In the genomic region with DNA sequence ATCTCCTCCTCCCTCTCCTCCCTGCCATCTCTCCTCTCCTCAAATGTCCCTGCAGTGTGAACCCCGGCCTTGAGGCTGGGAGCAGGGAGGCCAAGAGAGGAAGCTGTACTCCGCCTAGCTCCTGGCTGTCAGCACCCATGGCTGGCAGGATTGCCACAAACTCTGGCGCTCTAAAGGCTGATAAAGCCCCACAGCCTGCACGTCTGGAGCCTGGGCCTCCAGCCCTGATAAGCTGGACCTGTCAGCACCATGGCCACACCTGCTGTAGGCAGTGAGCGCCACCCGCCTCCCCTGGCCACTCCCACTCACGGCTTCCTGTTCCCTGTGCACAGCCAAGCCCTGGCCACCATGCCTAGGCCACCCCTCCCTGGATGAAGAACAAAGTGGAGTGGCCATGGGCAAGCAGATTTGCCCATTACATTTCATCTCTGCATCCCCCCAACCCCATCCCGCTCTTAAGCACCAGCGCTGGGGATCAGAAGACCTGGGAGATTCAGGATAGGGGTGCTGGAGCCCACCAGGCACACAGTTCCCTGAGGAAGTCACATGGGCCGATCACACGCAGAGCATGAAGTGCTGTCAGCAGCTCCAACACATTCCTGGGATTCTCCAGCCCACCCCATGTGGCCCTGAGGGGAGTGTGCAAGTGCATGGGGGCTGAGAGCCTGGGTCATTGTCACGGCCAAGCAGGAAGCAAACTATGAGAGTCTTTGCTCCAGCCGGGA, we compare ENCODE assay signal across 1 cellular context.
A peak's percentile ranks its signal among the peaks of the same experiment; 100 is the strongest.
TF ChIP-seq lines count a peak whose summit lies in the region.

No MANE protein-coding gene starts in this region.

TF ChIP-seq in K562, 482 proteins besides CTCF, POLR2A, EP300 and RAD21 (continued from another document and continues in another):
- TF ChIP-seq, protein P1, sequence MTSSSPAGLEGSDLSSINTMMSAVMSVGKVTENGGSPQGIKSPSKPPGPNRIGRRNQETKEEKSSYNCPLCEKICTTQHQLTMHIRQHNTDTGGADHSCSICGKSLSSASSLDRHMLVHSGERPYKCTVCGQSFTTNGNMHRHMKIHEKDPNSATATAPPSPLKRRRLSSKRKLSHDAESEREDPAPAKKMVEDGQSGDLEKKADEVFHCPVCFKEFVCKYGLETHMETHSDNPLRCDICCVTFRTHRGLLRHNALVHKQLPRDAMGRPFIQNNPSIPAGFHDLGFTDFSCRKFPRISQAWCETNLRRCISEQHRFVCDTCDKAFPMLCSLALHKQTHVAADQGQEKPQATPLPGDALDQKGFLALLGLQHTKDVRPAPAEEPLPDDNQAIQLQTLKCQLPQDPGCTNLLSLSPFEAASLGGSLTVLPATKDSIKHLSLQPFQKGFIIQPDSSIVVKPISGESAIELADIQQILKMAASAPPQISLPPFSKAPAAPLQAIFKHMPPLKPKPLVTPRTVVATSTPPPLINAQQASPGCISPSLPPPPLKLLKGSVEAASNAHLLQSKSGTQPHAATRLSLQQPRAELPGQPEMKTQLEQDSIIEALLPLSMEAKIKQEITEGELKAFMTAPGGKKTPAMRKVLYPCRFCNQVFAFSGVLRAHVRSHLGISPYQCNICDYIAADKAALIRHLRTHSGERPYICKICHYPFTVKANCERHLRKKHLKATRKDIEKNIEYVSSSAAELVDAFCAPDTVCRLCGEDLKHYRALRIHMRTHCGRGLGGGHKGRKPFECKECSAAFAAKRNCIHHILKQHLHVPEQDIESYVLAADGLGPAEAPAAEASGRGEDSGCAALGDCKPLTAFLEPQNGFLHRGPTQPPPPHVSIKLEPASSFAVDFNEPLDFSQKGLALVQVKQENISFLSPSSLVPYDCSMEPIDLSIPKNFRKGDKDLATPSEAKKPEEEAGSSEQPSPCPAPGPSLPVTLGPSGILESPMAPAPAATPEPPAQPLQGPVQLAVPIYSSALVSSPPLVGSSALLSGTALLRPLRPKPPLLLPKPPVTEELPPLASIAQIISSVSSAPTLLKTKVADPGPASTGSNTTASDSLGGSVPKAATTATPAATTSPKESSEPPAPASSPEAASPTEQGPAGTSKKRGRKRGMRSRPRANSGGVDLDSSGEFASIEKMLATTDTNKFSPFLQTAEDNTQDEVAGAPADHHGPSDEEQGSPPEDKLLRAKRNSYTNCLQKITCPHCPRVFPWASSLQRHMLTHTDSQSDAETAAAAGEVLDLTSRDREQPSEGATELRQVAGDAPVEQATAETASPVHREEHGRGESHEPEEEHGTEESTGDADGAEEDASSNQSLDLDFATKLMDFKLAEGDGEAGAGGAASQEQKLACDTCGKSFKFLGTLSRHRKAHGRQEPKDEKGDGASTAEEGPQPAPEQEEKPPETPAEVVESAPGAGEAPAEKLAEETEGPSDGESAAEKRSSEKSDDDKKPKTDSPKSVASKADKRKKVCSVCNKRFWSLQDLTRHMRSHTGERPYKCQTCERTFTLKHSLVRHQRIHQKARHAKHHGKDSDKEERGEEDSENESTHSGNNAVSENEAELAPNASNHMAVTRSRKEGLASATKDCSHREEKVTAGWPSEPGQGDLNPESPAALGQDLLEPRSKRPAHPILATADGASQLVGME (CRISPR knock-in tag; IDR thresholded peaks at IDR 0.05) = no peak; the same call in 1 of the 2 replicates
- TF ChIP-seq ZNF384 (IDR thresholded peaks at IDR 0.05; ENCODE audit: low read depth, low read length) = no peak
- no peak for TF ChIP-seq TFAM (CRISPR knock-in tag; conservative IDR thresholded peaks at IDR 0.05)
- TF ChIP-seq SMC3 (conservative IDR thresholded peaks at IDR 0.05; ENCODE audit: insufficient read depth, low read depth, low read length) = 0 out of 2 replicates have a peak, but pooled peaks have one; percentile 3
- TF ChIP-seq, protein P2, sequence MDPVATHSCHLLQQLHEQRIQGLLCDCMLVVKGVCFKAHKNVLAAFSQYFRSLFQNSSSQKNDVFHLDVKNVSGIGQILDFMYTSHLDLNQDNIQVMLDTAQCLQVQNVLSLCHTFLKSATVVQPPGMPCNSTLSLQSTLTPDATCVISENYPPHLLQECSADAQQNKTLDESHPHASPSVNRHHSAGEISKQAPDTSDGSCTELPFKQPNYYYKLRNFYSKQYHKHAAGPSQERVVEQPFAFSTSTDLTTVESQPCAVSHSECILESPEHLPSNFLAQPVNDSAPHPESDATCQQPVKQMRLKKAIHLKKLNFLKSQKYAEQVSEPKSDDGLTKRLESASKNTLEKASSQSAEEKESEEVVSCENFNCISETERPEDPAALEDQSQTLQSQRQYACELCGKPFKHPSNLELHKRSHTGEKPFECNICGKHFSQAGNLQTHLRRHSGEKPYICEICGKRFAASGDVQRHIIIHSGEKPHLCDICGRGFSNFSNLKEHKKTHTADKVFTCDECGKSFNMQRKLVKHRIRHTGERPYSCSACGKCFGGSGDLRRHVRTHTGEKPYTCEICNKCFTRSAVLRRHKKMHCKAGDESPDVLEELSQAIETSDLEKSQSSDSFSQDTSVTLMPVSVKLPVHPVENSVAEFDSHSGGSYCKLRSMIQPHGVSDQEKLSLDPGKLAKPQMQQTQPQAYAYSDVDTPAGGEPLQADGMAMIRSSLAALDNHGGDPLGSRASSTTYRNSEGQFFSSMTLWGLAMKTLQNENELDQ (CRISPR knock-in tag; IDR thresholded peaks at IDR 0.05; ENCODE audit: borderline replicate concordance) = no peak
- no peak for TF ChIP-seq TCF7L2 (IDR thresholded peaks at IDR 0.05; ENCODE audit: low read depth, low read length)
- TF ChIP-seq PHB2 (IDR thresholded peaks at IDR 0.05; ENCODE audit: low read depth) = 0 out of 2 replicates have a peak, but pooled peaks have one; percentile 9
- TF ChIP-seq E2F3 (CRISPR knock-in tag; IDR thresholded peaks at IDR 0.05) = peak; percentile 80
- TF ChIP-seq HLTF (IDR thresholded peaks at IDR 0.05) = peak; percentile 71; the same call in 1 of the 2 replicates
- TF ChIP-seq, protein P3, sequence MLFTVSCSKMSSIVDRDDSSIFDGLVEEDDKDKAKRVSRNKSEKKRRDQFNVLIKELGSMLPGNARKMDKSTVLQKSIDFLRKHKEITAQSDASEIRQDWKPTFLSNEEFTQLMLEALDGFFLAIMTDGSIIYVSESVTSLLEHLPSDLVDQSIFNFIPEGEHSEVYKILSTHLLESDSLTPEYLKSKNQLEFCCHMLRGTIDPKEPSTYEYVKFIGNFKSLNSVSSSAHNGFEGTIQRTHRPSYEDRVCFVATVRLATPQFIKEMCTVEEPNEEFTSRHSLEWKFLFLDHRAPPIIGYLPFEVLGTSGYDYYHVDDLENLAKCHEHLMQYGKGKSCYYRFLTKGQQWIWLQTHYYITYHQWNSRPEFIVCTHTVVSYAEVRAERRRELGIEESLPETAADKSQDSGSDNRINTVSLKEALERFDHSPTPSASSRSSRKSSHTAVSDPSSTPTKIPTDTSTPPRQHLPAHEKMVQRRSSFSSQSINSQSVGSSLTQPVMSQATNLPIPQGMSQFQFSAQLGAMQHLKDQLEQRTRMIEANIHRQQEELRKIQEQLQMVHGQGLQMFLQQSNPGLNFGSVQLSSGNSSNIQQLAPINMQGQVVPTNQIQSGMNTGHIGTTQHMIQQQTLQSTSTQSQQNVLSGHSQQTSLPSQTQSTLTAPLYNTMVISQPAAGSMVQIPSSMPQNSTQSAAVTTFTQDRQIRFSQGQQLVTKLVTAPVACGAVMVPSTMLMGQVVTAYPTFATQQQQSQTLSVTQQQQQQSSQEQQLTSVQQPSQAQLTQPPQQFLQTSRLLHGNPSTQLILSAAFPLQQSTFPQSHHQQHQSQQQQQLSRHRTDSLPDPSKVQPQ (CRISPR knock-in tag; IDR thresholded peaks at IDR 0.05; ENCODE audit: borderline replicate concordance) = 0 out of 2 replicates have a peak, but pooled peaks have one; percentile 18
- TF ChIP-seq ZNF24 (IDR thresholded peaks at IDR 0.05) = peak; percentile 66; the same call in 1 of the 2 replicates
- peak; percentile 96 for TF ChIP-seq DPF2 (IDR thresholded peaks at IDR 0.05)
- TF ChIP-seq CREB1 (IDR thresholded peaks at IDR 0.05) = peak; percentile 64
- TF ChIP-seq CREB1 (CRISPR knock-in tag; IDR thresholded peaks at IDR 0.05) = peak; percentile 42; the same call in 1 of the 2 replicates
- no peak for TF ChIP-seq SP2 (IDR thresholded peaks at IDR 0.05; ENCODE audit: extremely low read depth, low read depth, low read length, poor library complexity, severe bottlenecking)
- TF ChIP-seq ZNF354B (CRISPR knock-in tag; IDR thresholded peaks at IDR 0.05) = no peak
- 0 out of 4 replicates have a peak, but pooled peaks of 1 of the 2 experiments have one; percentile 28 for TF ChIP-seq FOXK2 (conservative IDR thresholded peaks at IDR 0.05 in 1 of 2, IDR thresholded peaks at IDR 0.05 in 1 of 2; ENCODE audit: low read depth in 2 of 2)
- no peak for TF ChIP-seq YBX1 (IDR thresholded peaks at IDR 0.05)
- TF ChIP-seq ZNF431 (CRISPR knock-in tag; IDR thresholded peaks at IDR 0.05) = 0 out of 2 replicates have a peak, but pooled peaks have one; percentile 33
- TF ChIP-seq ELF1 (tag; IDR thresholded peaks at IDR 0.05) = peak; percentile 69
- TF ChIP-seq RUNX1 (IDR thresholded peaks at IDR 0.05; ENCODE audit: low read depth) = peak; percentile 84
- TF ChIP-seq ATF7 (IDR thresholded peaks at IDR 0.05) = peak; percentile 85
- TF ChIP-seq, protein P4, sequence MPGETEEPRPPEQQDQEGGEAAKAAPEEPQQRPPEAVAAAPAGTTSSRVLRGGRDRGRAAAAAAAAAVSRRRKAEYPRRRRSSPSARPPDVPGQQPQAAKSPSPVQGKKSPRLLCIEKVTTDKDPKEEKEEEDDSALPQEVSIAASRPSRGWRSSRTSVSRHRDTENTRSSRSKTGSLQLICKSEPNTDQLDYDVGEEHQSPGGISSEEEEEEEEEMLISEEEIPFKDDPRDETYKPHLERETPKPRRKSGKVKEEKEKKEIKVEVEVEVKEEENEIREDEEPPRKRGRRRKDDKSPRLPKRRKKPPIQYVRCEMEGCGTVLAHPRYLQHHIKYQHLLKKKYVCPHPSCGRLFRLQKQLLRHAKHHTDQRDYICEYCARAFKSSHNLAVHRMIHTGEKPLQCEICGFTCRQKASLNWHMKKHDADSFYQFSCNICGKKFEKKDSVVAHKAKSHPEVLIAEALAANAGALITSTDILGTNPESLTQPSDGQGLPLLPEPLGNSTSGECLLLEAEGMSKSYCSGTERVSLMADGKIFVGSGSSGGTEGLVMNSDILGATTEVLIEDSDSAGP (CRISPR knock-in tag; IDR thresholded peaks at IDR 0.05) = no peak
- no peak for TF ChIP-seq ZNF778 (CRISPR knock-in tag; IDR thresholded peaks at IDR 0.05)
- no peak for TF ChIP-seq PCBP1 (IDR thresholded peaks at IDR 0.05; ENCODE audit: low read depth, low read length, poor library complexity, severe bottlenecking)
- peak in 1 of 2 experiments; percentile 70; a peak in 1 of 4 replicates for TF ChIP-seq KDM4B (IDR thresholded peaks at IDR 0.05; ENCODE audit: borderline replicate concordance in 2 of 2, low read depth in 1 of 2)
- TF ChIP-seq, protein P5, sequence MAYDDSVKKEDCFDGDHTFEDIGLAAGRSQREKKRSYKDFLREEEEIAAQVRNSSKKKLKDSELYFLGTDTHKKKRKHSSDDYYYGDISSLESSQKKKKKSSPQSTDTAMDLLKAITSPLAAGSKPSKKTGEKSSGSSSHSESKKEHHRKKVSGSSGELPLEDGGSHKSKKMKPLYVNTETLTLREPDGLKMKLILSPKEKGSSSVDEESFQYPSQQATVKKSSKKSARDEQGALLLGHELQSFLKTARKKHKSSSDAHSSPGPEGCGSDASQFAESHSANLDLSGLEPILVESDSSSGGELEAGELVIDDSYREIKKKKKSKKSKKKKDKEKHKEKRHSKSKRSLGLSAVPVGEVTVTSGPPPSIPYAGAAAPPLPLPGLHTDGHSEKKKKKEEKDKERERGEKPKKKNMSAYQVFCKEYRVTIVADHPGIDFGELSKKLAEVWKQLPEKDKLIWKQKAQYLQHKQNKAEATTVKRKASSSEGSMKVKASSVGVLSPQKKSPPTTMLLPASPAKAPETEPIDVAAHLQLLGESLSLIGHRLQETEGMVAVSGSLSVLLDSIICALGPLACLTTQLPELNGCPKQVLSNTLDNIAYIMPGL (CRISPR knock-in tag; IDR thresholded peaks at IDR 0.05) = no peak
- peak; percentile 91 for TF ChIP-seq ZNF589 (CRISPR knock-in tag; IDR thresholded peaks at IDR 0.05; ENCODE audit: low read depth)
- TF ChIP-seq L3MBTL2 (IDR thresholded peaks at IDR 0.05) = peak; percentile 81
- TF ChIP-seq, protein P6, sequence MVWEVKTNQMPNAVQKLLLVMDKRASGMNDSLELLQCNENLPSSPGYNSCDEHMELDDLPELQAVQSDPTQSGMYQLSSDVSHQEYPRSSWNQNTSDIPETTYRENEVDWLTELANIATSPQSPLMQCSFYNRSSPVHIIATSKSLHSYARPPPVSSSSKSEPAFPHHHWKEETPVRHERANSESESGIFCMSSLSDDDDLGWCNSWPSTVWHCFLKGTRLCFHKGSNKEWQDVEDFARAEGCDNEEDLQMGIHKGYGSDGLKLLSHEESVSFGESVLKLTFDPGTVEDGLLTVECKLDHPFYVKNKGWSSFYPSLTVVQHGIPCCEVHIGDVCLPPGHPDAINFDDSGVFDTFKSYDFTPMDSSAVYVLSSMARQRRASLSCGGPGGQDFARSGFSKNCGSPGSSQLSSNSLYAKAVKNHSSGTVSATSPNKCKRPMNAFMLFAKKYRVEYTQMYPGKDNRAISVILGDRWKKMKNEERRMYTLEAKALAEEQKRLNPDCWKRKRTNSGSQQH (CRISPR knock-in tag; IDR thresholded peaks at IDR 0.05) = 0 out of 2 replicates have a peak, but pooled peaks have one; percentile 64
- TF ChIP-seq NEUROD1 (IDR thresholded peaks at IDR 0.05; ENCODE audit: borderline replicate concordance, low read depth, low read length, partially characterized antibody) = peak; percentile 78
- no peak for TF ChIP-seq SETDB1 (IDR thresholded peaks at IDR 0.05; ENCODE audit: low read length)
- TF ChIP-seq ZNF766 (CRISPR knock-in tag; conservative IDR thresholded peaks at IDR 0.05) = peak; percentile 94
- TF ChIP-seq, protein P7, sequence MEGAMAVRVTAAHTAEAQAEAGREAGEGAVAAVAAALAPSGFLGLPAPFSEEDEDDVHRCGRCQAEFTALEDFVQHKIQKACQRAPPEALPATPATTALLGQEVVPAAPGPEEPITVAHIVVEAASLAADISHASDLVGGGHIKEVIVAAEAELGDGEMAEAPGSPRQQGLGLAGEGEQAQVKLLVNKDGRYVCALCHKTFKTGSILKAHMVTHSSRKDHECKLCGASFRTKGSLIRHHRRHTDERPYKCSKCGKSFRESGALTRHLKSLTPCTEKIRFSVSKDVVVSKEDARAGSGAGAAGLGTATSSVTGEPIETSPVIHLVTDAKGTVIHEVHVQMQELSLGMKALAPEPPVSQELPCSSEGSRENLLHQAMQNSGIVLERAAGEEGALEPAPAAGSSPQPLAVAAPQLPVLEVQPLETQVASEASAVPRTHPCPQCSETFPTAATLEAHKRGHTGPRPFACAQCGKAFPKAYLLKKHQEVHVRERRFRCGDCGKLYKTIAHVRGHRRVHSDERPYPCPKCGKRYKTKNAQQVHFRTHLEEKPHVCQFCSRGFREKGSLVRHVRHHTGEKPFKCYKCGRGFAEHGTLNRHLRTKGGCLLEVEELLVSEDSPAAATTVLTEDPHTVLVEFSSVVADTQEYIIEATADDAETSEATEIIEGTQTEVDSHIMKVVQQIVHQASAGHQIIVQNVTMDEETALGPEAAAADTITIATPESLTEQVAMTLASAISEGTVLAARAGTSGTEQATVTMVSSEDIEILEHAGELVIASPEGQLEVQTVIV (CRISPR knock-in tag; IDR thresholded peaks at IDR 0.05; ENCODE audit: borderline replicate concordance) = no peak
- peak; percentile 90 for TF ChIP-seq STAT5A (IDR thresholded peaks at IDR 0.05; ENCODE audit: borderline replicate concordance, low read length)
- TF ChIP-seq SNRNP70 (optimal IDR thresholded peaks at IDR 0.05; ENCODE audit: low read depth, low read length) = no peak
